Comparison of ENCODE assay signal across 1 cellular context in genomic region chr19:55080121-55080914, GRCh38.
TF ChIP-seq lines count a peak whose summit lies in the region.

No MANE protein-coding gene starts in this region.

TF ChIP-seq in HepG2, 621 proteins besides CTCF, POLR2A, EP300 and RAD21 (continues in another document):
- no peak for TF ChIP-seq BATF2 (CRISPR knock-in tag; IDR thresholded peaks at IDR 0.05)
- no peak for TF ChIP-seq RNF219 (CRISPR knock-in tag; IDR thresholded peaks at IDR 0.05)
- TF ChIP-seq ZNF839 (CRISPR knock-in tag; IDR thresholded peaks at IDR 0.05; ENCODE audit: borderline replicate concordance) = no peak
- TF ChIP-seq NBN (conservative IDR thresholded peaks at IDR 0.05) = no peak
- TF ChIP-seq ZNF552 (CRISPR knock-in tag; IDR thresholded peaks at IDR 0.05; ENCODE audit: borderline replicate concordance) = no peak
- no peak for TF ChIP-seq KLF13 (CRISPR knock-in tag; IDR thresholded peaks at IDR 0.05)
- TF ChIP-seq ZKSCAN5 (CRISPR knock-in tag; IDR thresholded peaks at IDR 0.05) = no peak
- no peak for TF ChIP-seq ZNF878 (CRISPR knock-in tag; IDR thresholded peaks at IDR 0.05)
- no peak for TF ChIP-seq NONO (IDR thresholded peaks at IDR 0.05)
- TF ChIP-seq NONO (CRISPR knock-in tag; conservative IDR thresholded peaks at IDR 0.05) = no peak
- no peak for TF ChIP-seq SNRNP70 (IDR thresholded peaks at IDR 0.05; ENCODE audit: low read depth, low read length)
- no peak for TF ChIP-seq IRF2 (CRISPR knock-in tag; IDR thresholded peaks at IDR 0.05)
- TF ChIP-seq ZNF547 (CRISPR knock-in tag; IDR thresholded peaks at IDR 0.05) = peak; percentile 66
- TF ChIP-seq KDM6A (CRISPR knock-in tag; IDR thresholded peaks at IDR 0.05; ENCODE audit: low read depth) = no peak
- TF ChIP-seq ZNF136 (CRISPR knock-in tag; IDR thresholded peaks at IDR 0.05; ENCODE audit: low read depth) = no peak
- no peak for TF ChIP-seq CERS6 (CRISPR knock-in tag; IDR thresholded peaks at IDR 0.05)
- peak; percentile 55; the same call in 1 of the 2 replicates for TF ChIP-seq ZBTB37 (CRISPR knock-in tag; IDR thresholded peaks at IDR 0.05)
- TF ChIP-seq TCF7 (IDR thresholded peaks at IDR 0.05; ENCODE audit: low read depth) = no peak
- TF ChIP-seq KAT7 (CRISPR knock-in tag; IDR thresholded peaks at IDR 0.05; ENCODE audit: borderline replicate concordance) = peak; percentile 23; the same call in 1 of the 2 replicates
- TF ChIP-seq NCOA2 (CRISPR knock-in tag; IDR thresholded peaks at IDR 0.05) = no peak; the same call in 1 of the 2 replicates
- TF ChIP-seq ZNF337 (CRISPR knock-in tag; IDR thresholded peaks at IDR 0.05; ENCODE audit: borderline replicate concordance, low read depth) = 0 out of 2 replicates have a peak, but pooled peaks have one; percentile 31
- TF ChIP-seq SNAI1 (CRISPR knock-in tag; IDR thresholded peaks at IDR 0.05; ENCODE audit: borderline replicate concordance) = no peak
- no peak for TF ChIP-seq SMC3 (IDR thresholded peaks at IDR 0.05; ENCODE audit: low read length)
- no peak for TF ChIP-seq LCORL (IDR thresholded peaks at IDR 0.05)
- TF ChIP-seq LCORL (CRISPR knock-in tag; IDR thresholded peaks at IDR 0.05) = peak; percentile 28; the same call in 1 of the 2 replicates
- no peak for TF ChIP-seq ZNF263 (CRISPR knock-in tag; IDR thresholded peaks at IDR 0.05)
- no peak for TF ChIP-seq FOXA1 (IDR thresholded peaks at IDR 0.05)
- TF ChIP-seq FOXA1 (CRISPR knock-in tag; IDR thresholded peaks at IDR 0.05) = no peak
- peak; percentile 65 for TF ChIP-seq MXD1 (CRISPR knock-in tag; IDR thresholded peaks at IDR 0.05)
- TF ChIP-seq RCOR2 (CRISPR knock-in tag; IDR thresholded peaks at IDR 0.05) = no peak
- TF ChIP-seq IRF1 (CRISPR knock-in tag; IDR thresholded peaks at IDR 0.05; ENCODE audit: low read depth) = no peak
- TF ChIP-seq TFDP2 (CRISPR knock-in tag; IDR thresholded peaks at IDR 0.05) = no peak
- no peak for TF ChIP-seq ATF7-NPFF (CRISPR knock-in tag; IDR thresholded peaks at IDR 0.05; ENCODE audit: low read depth)
- TF ChIP-seq CHCHD3 (CRISPR knock-in tag; IDR thresholded peaks at IDR 0.05) = no peak
- TF ChIP-seq ZNF484 (CRISPR knock-in tag; IDR thresholded peaks at IDR 0.05; ENCODE audit: borderline replicate concordance, low read depth) = no peak
- no peak for TF ChIP-seq ZNF660 (CRISPR knock-in tag; IDR thresholded peaks at IDR 0.05; ENCODE audit: borderline replicate concordance, low read depth)
- TF ChIP-seq TAF1 (CRISPR knock-in tag; IDR thresholded peaks at IDR 0.05) = no peak
- TF ChIP-seq MAX (IDR thresholded peaks at IDR 0.05) = peak; percentile 81
- no peak for TF ChIP-seq GTF2F1 (IDR thresholded peaks at IDR 0.05; ENCODE audit: low read length)
- TF ChIP-seq RFXAP (CRISPR knock-in tag; IDR thresholded peaks at IDR 0.05; ENCODE audit: borderline replicate concordance) = no peak
- TF ChIP-seq ZNF253 (CRISPR knock-in tag; IDR thresholded peaks at IDR 0.05; ENCODE audit: borderline replicate concordance) = no peak
- no peak for TF ChIP-seq ATF4 (CRISPR knock-in tag; IDR thresholded peaks at IDR 0.05)
- 0 out of 2 replicates have a peak, but pooled peaks have one; percentile 62 for TF ChIP-seq ZIK1 (CRISPR knock-in tag; IDR thresholded peaks at IDR 0.05; ENCODE audit: borderline replicate concordance, low read depth)
- no peak; the same call in 1 of the 2 replicates for TF ChIP-seq HDAC1 (CRISPR knock-in tag; IDR thresholded peaks at IDR 0.05)
- TF ChIP-seq ZBTB38 (CRISPR knock-in tag; IDR thresholded peaks at IDR 0.05) = no peak
- TF ChIP-seq ZNF124 (CRISPR knock-in tag; IDR thresholded peaks at IDR 0.05) = no peak
- peak; percentile 35; the same call in 1 of the 2 replicates for TF ChIP-seq ZNF766 (CRISPR knock-in tag; IDR thresholded peaks at IDR 0.05; ENCODE audit: borderline replicate concordance)
- TF ChIP-seq MLXIP (CRISPR knock-in tag; IDR thresholded peaks at IDR 0.05; ENCODE audit: borderline replicate concordance) = no peak
- no peak for TF ChIP-seq ZNF17 (CRISPR knock-in tag; IDR thresholded peaks at IDR 0.05)
- TF ChIP-seq TFDP1 (CRISPR knock-in tag; IDR thresholded peaks at IDR 0.05; ENCODE audit: borderline replicate concordance) = no peak
- no peak for TF ChIP-seq ZNF615 (CRISPR knock-in tag; IDR thresholded peaks at IDR 0.05; ENCODE audit: borderline replicate concordance)
- TF ChIP-seq ZNF816 (CRISPR knock-in tag; IDR thresholded peaks at IDR 0.05; ENCODE audit: borderline replicate concordance) = no peak
- no peak for TF ChIP-seq ZNF598 (CRISPR knock-in tag; IDR thresholded peaks at IDR 0.05; ENCODE audit: borderline replicate concordance)
- 0 out of 2 replicates have a peak, but pooled peaks have one; percentile 21 for TF ChIP-seq ZNF235 (CRISPR knock-in tag; IDR thresholded peaks at IDR 0.05; ENCODE audit: borderline replicate concordance)
- 0 out of 2 replicates have a peak, but pooled peaks have one; percentile 25 for TF ChIP-seq ZMYM3 (CRISPR knock-in tag; IDR thresholded peaks at IDR 0.05)
- no peak for TF ChIP-seq MTERF4 (CRISPR knock-in tag; IDR thresholded peaks at IDR 0.05)
